2 cellular contexts compared by ENCODE assay signal in the genomic region with DNA sequence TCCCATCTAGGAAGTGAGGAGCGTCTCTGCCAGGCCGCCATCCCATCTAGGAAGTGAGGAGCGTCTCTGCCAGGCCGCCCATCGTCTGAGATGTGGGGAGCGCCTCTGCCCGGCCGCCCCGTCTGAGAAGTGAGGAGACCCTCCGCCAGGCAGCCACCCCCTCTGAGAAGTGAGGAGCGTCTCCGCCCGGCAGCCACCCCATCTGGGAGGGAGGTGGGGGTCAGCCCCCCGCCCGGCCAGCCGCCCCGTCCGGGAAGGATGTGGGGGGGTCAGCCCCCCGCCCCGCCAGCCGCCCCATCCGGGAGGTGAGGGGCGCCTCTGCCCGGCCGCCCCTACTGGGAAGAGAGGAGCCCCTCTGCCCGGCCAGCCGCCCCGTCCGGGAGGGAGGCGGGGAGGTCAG. TPM values are rescaled to one million over a fixed set of nuclear protein-coding genes. Genes with fewer than 3 reads are reported as not detected.
"Had no signal": no experiment of that assay in that cellular context is flagged by ENCODE, and none has a peak within 500 bp of the region (broad histone marks: within the 10 kb centered on the region; RNA-seq: fewer than 3 reads in every experiment).

No MANE protein-coding gene starts in this region.

RNA-seq across cellular contexts. Expression of gene ADIPOQ, which starts 31.3 kb away (rescaled TPM):
- total RNA-seq: G401, GM12878 had no signal
